11 cellular contexts compared by ENCODE assay signal in genomic region chr3:196633658-196634151, GRCh38. TPM values are rescaled to one million over a fixed set of nuclear protein-coding genes. Genes with fewer than 3 reads are reported as not detected.
A peak's percentile ranks its signal among the peaks of the same experiment; 100 is the strongest.
DNase-seq lines count a peak whose midpoint lies in the region; ATAC-seq, FAIRE-seq and TF ChIP-seq lines count a peak whose summit lies in the region.
"Had no signal": no experiment of that assay in that cellular context is flagged by ENCODE, and none has a peak within 500 bp of the region (broad histone marks: within the 10 kb centered on the region; RNA-seq: fewer than 3 reads in every experiment).

No MANE protein-coding gene starts in this region.

- H2AK5ac ChIP-seq in H1 (ENCODE audit: low read depth, low read length): peak overlapping the region; percentile 71; the same call in 1 of the 2 replicates

- H4K8ac ChIP-seq in H1 (ENCODE audit: extremely low read depth, insufficient read depth, low read length): no peak overlapping the region; the same call in 1 of the 2 replicates

- H3K27ac ChIP-seq in OCI-LY3 (ENCODE audit: low read length) (peak overlapping the region; percentile 98), H1 (ENCODE audit: low read depth, low read length) (no peak overlapping the region), spleen (peak overlapping the region in 7 of 8 donors; percentile 88 to 98 (median 93))

- TF ChIP-seq POLR2A in H1 (IDR thresholded peaks at IDR 0.05; ENCODE audit: control extremely low read depth in 1 of 2, low read depth in 2 of 2, low read length in 2 of 2) (0 out of 3 replicates have a peak, but pooled peaks of 1 of the 2 experiments have one; percentile 28), spleen (IDR thresholded peaks at IDR 0.05) (no peak)

- TF ChIP-seq RAD21 in H1 (IDR thresholded peaks at IDR 0.05 in 1 of 2, conservative IDR thresholded peaks at IDR 0.05 in 1 of 2; ENCODE audit: low read depth in 2 of 2, low read length in 2 of 2): no peak

- H3K4me3 ChIP-seq in OCI-LY3 (ENCODE audit: low read length) (peak overlapping the region; percentile 89), H1 (ENCODE audit: extremely low read depth in 1 of 4, insufficient read depth in 2 of 4, low read depth in 3 of 4, low read length in 4 of 4) (no peak overlapping the region), spleen (peak overlapping the region in 3 of 8 donors; percentile 61 to 87 (median 61))

- H3K4me1 ChIP-seq in OCI-LY3 (ENCODE audit: low read length) (peaks cover 72% of the 10 kb centered on the region), H1 (replicated peaks in 1 of 4; ENCODE audit: control insufficient read depth in 3 of 4, insufficient read depth in 4 of 4, low read length in 3 of 4) (peaks cover 5 to 16% (median 11%) of the 10 kb centered on the region in 4 experiments), spleen (peaks cover 18 to 93% (median 45%) of the 10 kb centered on the region in 6 donors)

- DNase-seq in T-helper 1 cell (no peak), H1 (ENCODE audit: low read depth in 1 of 2, low spot score in 2 of 2) (no peak), spleen (peak; percentile 78), KBM-7 (no peak), EL (no peak)
- DNase-seq: kidney had no signal

- H4K5ac ChIP-seq in H1 (ENCODE audit: insufficient read length, low read depth, low read length): peak overlapping the region; percentile 34

- H3K9ac ChIP-seq in OCI-LY3 (ENCODE audit: low read length): peak overlapping the region; percentile 99
- H3K9ac ChIP-seq in H1 (replicated peaks in 1 of 4; ENCODE audit: extremely low read depth in 1 of 4, low read depth in 3 of 4, low read length in 3 of 4): no peak overlapping the region

- peaks cover 3% of the 10 kb centered on the region for H3K36me3 ChIP-seq in OCI-LY3 (replicated peaks; ENCODE audit: low read depth, low read length)
- H3K36me3 ChIP-seq in H1 (ENCODE audit: control insufficient read depth in 2 of 4, insufficient read depth in 4 of 4, low read length in 3 of 4): no peaks in the 10 kb centered on the region
- H3K36me3 ChIP-seq in spleen: peaks cover 0 to 5% (median 0%) of the 10 kb centered on the region in 6 donors

- H4K20me1 ChIP-seq in OCI-LY3 (ENCODE audit: insufficient read depth, low read length) (no peaks in the 10 kb centered on the region), H1 (replicated peaks in 1 of 2; ENCODE audit: control insufficient read depth in 1 of 2, insufficient read depth in 2 of 2, low read length in 2 of 2) (no peaks in the 10 kb centered on the region)

- FAIRE-seq in H1 (lab: Jason Lieb, UNC): no peak
- FAIRE-seq: HTR-8/SVneo, kidney had no signal

- no peak for TF ChIP-seq CTCF in OCI-LY3 (IDR thresholded peaks at IDR 0.05; ENCODE audit: low read depth, low read length)
- no peak for TF ChIP-seq CTCF in H1 (IDR thresholded peaks at IDR 0.05; ENCODE audit: control extremely low read depth in 1 of 3, insufficient read depth in 1 of 3, low read depth in 1 of 3, low read length in 3 of 3)
- TF ChIP-seq CTCF in spleen (IDR thresholded peaks at IDR 0.05 in 8 of 11, conservative IDR thresholded peaks at IDR 0.05 in 3 of 11): no peak

- no peaks in the 10 kb centered on the region for H3K9me3 Mint-ChIP-seq in T-helper 1 cell treated with Interleukin-12 subunit alpha and Interleukin-12 subunit beta and Interleukin-4 antibody, amounts not matched to agents 30 μg/mL and 1 μg/mL, for 36 hours

- peak overlapping the region; percentile 63 for H4K91ac ChIP-seq in H1 (replicated peaks; ENCODE audit: insufficient read length, low read length)

- CTCF ChIA-PET in H1 (lab: Charles Lee; ENCODE audit: partially characterized antibody): interaction anchor here (1.0 to 1.6 kb wide), 3 partner anchors 11 to 51 kb away, joined by 3 read pairs; no protein-coding TSS in a partner anchor

- no peak for TF ChIP-seq EP300 in H1 (IDR thresholded peaks at IDR 0.05; ENCODE audit: borderline replicate concordance in 1 of 2, low read depth in 2 of 2, low read length in 2 of 2)

- no peaks in the 10 kb centered on the region for H3K36me3 Mint-ChIP-seq in T-helper 1 cell treated with Interleukin-12 subunit alpha and Interleukin-12 subunit beta and Interleukin-4 antibody, amounts not matched to agents 30 μg/mL and 1 μg/mL, for 36 hours (ENCODE audit: low read depth)

- peak overlapping the region; percentile 65 for H2BK120ac ChIP-seq in H1 (replicated peaks; ENCODE audit: low read depth, low read length)

- peak overlapping the region; percentile 78 for H3K27ac Mint-ChIP-seq in T-helper 1 cell treated with Interleukin-12 subunit alpha and Interleukin-12 subunit beta and Interleukin-4 antibody, amounts not matched to agents 30 μg/mL and 1 μg/mL, for 36 hours

- peak overlapping the region; percentile 68; the same call in 1 of the 2 replicates for H2BK5ac ChIP-seq in H1 (ENCODE audit: low read depth, low read length)

- H3K23me2 ChIP-seq in H1 (ENCODE audit: low read depth, low read length): peaks cover 6% of the 10 kb centered on the region

- H2AFZ ChIP-seq in OCI-LY3 (ENCODE audit: low read depth, low read length) (no peak overlapping the region), H1 (ENCODE audit: low read length) (no peak overlapping the region)

- H3K56ac ChIP-seq in H1 (replicated peaks; ENCODE audit: insufficient read length, low read depth, low read length): peak overlapping the region; percentile 23

- 94% methylated on average over 7 of the region's 12 CpGs; no CpG with 5 or more reads in 1 of the 2 experiments for WGBS in H1 (ENCODE audit: extremely low coverage in 1 of 2, insufficient coverage in 1 of 2, insufficient read length in 1 of 2, insufficient replicate concordance in 2 of 2, low coverage in 1 of 2, low lambda C conversion rate in 2 of 2, missing lambda C conversion rate in 1 of 2), 2 experiments
- 60 to 73% (median 66%) methylated on average over 11 to 12 of the region's 12 CpGs for WGBS in spleen, 5 donors

- H3K14ac ChIP-seq in H1 (ENCODE audit: insufficient read length): no peak overlapping the region

- H2BK12ac ChIP-seq in H1 (ENCODE audit: low read depth, low read length): peak overlapping the region; percentile 70; the same call in 1 of the 2 replicates

- H3K27me3 ChIP-seq in OCI-LY3 (ENCODE audit: low read depth, low read length): no peaks in the 10 kb centered on the region
- H3K27me3 ChIP-seq in H1 (replicated peaks in 1 of 4; ENCODE audit: control insufficient read depth in 3 of 4, extremely low read depth in 1 of 4, insufficient read depth in 3 of 4, low read length in 3 of 4): peaks cover 0 to 2% (median 1%) of the 10 kb centered on the region in 4 experiments; a peak in 4 of 7 replicates
- H3K27me3 ChIP-seq in spleen (replicated peaks in 1 of 7): no peaks in the 10 kb centered on the region

- peak overlapping the region; percentile 93 for H2BK20ac ChIP-seq in H1 (ENCODE audit: low read length)

- H3K4me3 Mint-ChIP-seq in T-helper 1 cell treated with Interleukin-12 subunit alpha and Interleukin-12 subunit beta and Interleukin-4 antibody, amounts not matched to agents 30 μg/mL and 1 μg/mL, for 36 hours: peak overlapping the region; percentile 76

- in situ Hi-C loops in KBM-7 (cut with MboI; ENCODE audit: low pct_unique_long_range_greater_than_20kb, low sequenced_read_pairs): no loop called here

- H3K79me2 ChIP-seq in OCI-LY3 (ENCODE audit: low read length) (peaks cover 52% of the 10 kb centered on the region), H1 (ENCODE audit: control insufficient read depth in 1 of 2, insufficient read depth in 2 of 2, low read length in 2 of 2) (no peaks in the 10 kb centered on the region)

- POLR2A ChIA-PET in H1 (lab: Charles Lee; ENCODE audit: partially characterized antibody): interaction anchor here (0.6 to 3.7 kb wide), 5 partner anchors 10 to 52 kb away, joined by 3 to 28 read pairs (median 5); no protein-coding TSS in a partner anchor

- no peak for ATAC-seq in GM21423 (IDR thresholded peaks at IDR 0.05; ENCODE audit: unreplicated experiment)

- no peaks in the 10 kb centered on the region for H3K9me3 ChIP-seq in OCI-LY3 (ENCODE audit: insufficient read depth, low read length)
- no peaks in the 10 kb centered on the region for H3K9me3 ChIP-seq in H1 (ENCODE audit: insufficient read depth in 2 of 2, low read depth in 1 of 2, low read length in 1 of 2)
- no peaks in the 10 kb centered on the region for H3K9me3 ChIP-seq in spleen

- H3K23ac ChIP-seq in H1 (ENCODE audit: insufficient read length): no peak overlapping the region

- peaks cover 53% of the 10 kb centered on the region for H3K4me1 Mint-ChIP-seq in T-helper 1 cell treated with Interleukin-12 subunit alpha and Interleukin-12 subunit beta and Interleukin-4 antibody, amounts not matched to agents 30 μg/mL and 1 μg/mL, for 36 hours (ENCODE audit: low read depth)

- peak overlapping the region; percentile 98; the same call in 1 of the 2 replicates for H2BK15ac ChIP-seq in H1 (ENCODE audit: low read length)

- H3K18ac ChIP-seq in H1 (ENCODE audit: extremely low read depth, low read length): peak overlapping the region; percentile 89

- peak overlapping the region; percentile 94 for H3K4ac ChIP-seq in H1 (replicated peaks; ENCODE audit: insufficient read length, low read depth, low read length)

- H3K79me1 ChIP-seq in H1 (ENCODE audit: low read depth, low read length): no peaks in the 10 kb centered on the region; the same call in 1 of the 2 replicates

- intact Hi-C loops in spleen (cut with DNase I; ENCODE audit: low total_unique reads): no loop called here

- H3K27me3 Mint-ChIP-seq in T-helper 1 cell treated with Interleukin-12 subunit alpha and Interleukin-12 subunit beta and Interleukin-4 antibody, amounts not matched to agents 30 μg/mL and 1 μg/mL, for 36 hours (ENCODE audit: low read depth): no peaks in the 10 kb centered on the region

- H3K4me2 ChIP-seq in OCI-LY3 (ENCODE audit: low read length) (peak overlapping the region; percentile 98), H1 (ENCODE audit: insufficient read depth in 1 of 2, low read depth in 2 of 2, low read length in 2 of 2) (peak overlapping the region in 1 of 2 experiments; percentile 94; a peak in 1 of 4 replicates)

TF ChIP-seq in H1, 55 proteins besides CTCF, POLR2A, EP300 and RAD21 (continues in another document):
- TF ChIP-seq MAFK (IDR thresholded peaks at IDR 0.05; ENCODE audit: low read depth, low read length): no peak
- no peak for TF ChIP-seq TEAD4 (IDR thresholded peaks at IDR 0.05; ENCODE audit: low read depth, low read length)

RNA-seq across cellular contexts. Expression of gene NRROS, which starts 5.8 kb away (rescaled TPM):
- 5.1 and 5.3 TPM in 2 replicates for total RNA-seq in H1 (2021; fragmentation: NEBNext Ultra II Directional; extraction: Animal tissue kit (Norgen Biotek cat#: 25700))
- polyA plus RNA-seq in H1 (2011; rRNA removed) (6.8 and 7.3 TPM in 2 replicates), spleen (10 to 100 TPM in 1 of 3 donors, 1 to 10 TPM in 2; 7.8 to 20.3 (median 8.4) TPM)
- polyA plus RNA-seq in H1 (2011; cell fraction: cytosol; rRNA removed): 2.3 TPM
- 5.1 TPM for polyA plus RNA-seq in H1 (2011; cell fraction: nucleus; rRNA removed)
- polyA plus RNA-seq in H1 (2012, experiment 1 of 2): 3.4 to 7.6 TPM (median 6.4 TPM) in 4 replicates
- polyA plus RNA-seq in H1 (2012, experiment 2 of 2): 5.6 TPM
- 10.3 TPM for polyA plus RNA-seq in H1 (2013, experiment 1 of 2)
- polyA plus RNA-seq in H1 (2013, experiment 2 of 2): 10.1 TPM
- 2.2 and 2.6 TPM in 2 replicates for polyA minus RNA-seq in H1 (2011; rRNA and poly(A)+ RNA removed)
- polyA minus RNA-seq in H1 (2011; cell fraction: cytosol; rRNA and poly(A)+ RNA removed): 1.2 TPM
- polyA minus RNA-seq in H1 (2011; cell fraction: nucleus; rRNA and poly(A)+ RNA removed): 2.8 TPM
- 10 to 100 TPM; 25.7 to 35.2 (median 30.8) TPM for total RNA-seq in spleen
- polyA plus RNA-seq: GM23248 had no signal
